8 cellular contexts compared by ENCODE assay signal in the genomic region with DNA sequence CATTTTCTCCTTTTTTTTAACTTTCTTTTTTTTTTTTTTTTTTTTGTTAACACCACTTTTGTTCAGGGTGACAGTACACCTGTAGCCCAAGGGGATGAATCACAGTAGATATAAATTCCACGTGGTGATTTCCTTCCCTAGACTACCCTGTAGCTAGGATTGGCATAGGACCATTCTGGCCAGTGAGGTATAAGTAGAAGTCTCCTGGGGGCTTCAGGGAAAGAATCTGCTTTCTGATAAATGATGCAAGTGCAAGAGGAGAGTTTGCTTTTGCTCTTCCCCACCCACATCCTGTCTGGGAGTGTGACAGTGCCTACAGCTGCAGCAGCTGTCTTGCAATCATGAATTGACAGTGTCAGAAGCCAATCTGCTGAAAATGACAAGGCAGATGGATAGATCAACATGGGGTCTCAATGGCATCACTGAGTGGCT.
DNase-seq lines count a peak whose midpoint lies in the region; ATAC-seq and TF ChIP-seq lines count a peak whose summit lies in the region.

No MANE protein-coding gene starts in this region.

- ATAC-seq in GM18519 (IDR thresholded peaks at IDR 0.05; ENCODE audit: low FRiP score, unreplicated experiment) (peak; percentile 96), HG02642 (IDR thresholded peaks at IDR 0.05; ENCODE audit: poor library complexity, unreplicated experiment) (peak; percentile 90), omental fat pad (ENCODE audit: low FRiP score) (no peak)

- TF ChIP-seq CTCF in omental fat pad (IDR thresholded peaks at IDR 0.05) = no peak

- peak; percentile 58 for DNase-seq in NCI-H146 treated with DMSO at 0.1 percent for 48 hours (lab: John Stamatoyannopoulos, UW; ENCODE audit: unreplicated experiment)
- peak; percentile 23 for DNase-seq in activated CD8-positive, alpha-beta memory T cell treated with anti-CD3 and anti-CD28 coated beads, Interleukin-2, amount 50 U/mL, for 24 hours (ENCODE audit: extremely low read depth)
- DNase-seq in stimulated activated CD4-positive, alpha-beta T cell treated with anti-CD3 and anti-CD28 coated beads, Interleukin-12 subunit alpha, Interleukin-12 subunit beta, amount 100 ng/mL, for 24 hours (ENCODE audit: low read depth in 2 of 2) = peak; percentile 41 to 57
- no peak for DNase-seq in omental fat pad (ENCODE audit: low spot score)
- no peak for DNase-seq in dedifferentiated amniotic fluid mesenchymal stem cell (ENCODE audit: extremely low spot score)
- no peak for DNase-seq in cerebellum (ENCODE audit: low spot score)

Comparison
In these comparisons a context has a peak if more than half of its experiments do, and no peak if none do; other contexts are left out.
1. DNase-seq: peak in NCI-H146 treated with DMSO at 0.1 percent for 48 hours (single experiment), activated CD8-positive, alpha-beta memory T cell treated with anti-CD3 and anti-CD28 coated beads, Interleukin-2, amount 50 U/mL, for 24 hours (single experiment) and stimulated activated CD4-positive, alpha-beta T cell treated with anti-CD3 and anti-CD28 coated beads, Interleukin-12 subunit alpha, Interleukin-12 subunit beta, amount 100 ng/mL, for 24 hours (2 of 2); none in omental fat pad (single experiment), dedifferentiated amniotic fluid mesenchymal stem cell (single experiment) and cerebellum (single experiment).